8 cellular contexts compared by ENCODE assay signal in genomic region chr6:107819976-107820551, GRCh38. TPM values are rescaled to one million over a fixed set of nuclear protein-coding genes. Genes with fewer than 3 reads are reported as not detected.
A peak's percentile ranks its signal among the peaks of the same experiment; 100 is the strongest.
DNase-seq lines count a peak whose midpoint lies in the region; ATAC-seq and TF ChIP-seq lines count a peak whose summit lies in the region.

No MANE protein-coding gene starts in this region.

- H3K4me3 Mint-ChIP-seq in CD14-positive monocyte (peak overlapping the region; percentile 27 to 65), nephron (peak overlapping the region; percentile 15 to 51 (median 33))

- H3K4me1 Mint-ChIP-seq in CD14-positive monocyte: peaks cover 42% of the 10 kb centered on the region
- H3K4me1 Mint-ChIP-seq in nephron: peaks cover 55% of the 10 kb centered on the region

- peaks cover 0 to 3% (median 0%) of the 10 kb centered on the region in 7 donors for H3K9me3 Mint-ChIP-seq in CD14-positive monocyte
- no peaks in the 10 kb centered on the region for H3K9me3 Mint-ChIP-seq in nephron

- H3K4me1 ChIP-seq in RWPE2 (ENCODE audit: insufficient read depth, poor library complexity, severe bottlenecking): peaks cover 28% of the 10 kb centered on the region
- H3K4me1 ChIP-seq in duodenal mucosa (ENCODE audit: control insufficient read depth in 1 of 2, insufficient read depth in 2 of 2, low read length in 2 of 2): peaks cover 29 to 36% of the 10 kb centered on the region in 2 donors

- H3K27ac ChIP-seq in RWPE2 (ENCODE audit: poor library complexity, severe bottlenecking): peak overlapping the region; percentile 7
- no peak overlapping the region for H3K27ac ChIP-seq in duodenal mucosa (ENCODE audit: low read depth, low read length)

- H3K27me3 Mint-ChIP-seq in CD14-positive monocyte (ENCODE audit: low read depth in 3 of 3): peaks cover 32 to 47% (median 46%) of the 10 kb centered on the region in 3 donors
- H3K27me3 Mint-ChIP-seq in nephron (ENCODE audit: low read depth): peaks cover 16% of the 10 kb centered on the region

- H3K27me3 ChIP-seq in RWPE2 (ENCODE audit: insufficient read depth, poor library complexity, severe bottlenecking) (no peaks in the 10 kb centered on the region), duodenal mucosa (ENCODE audit: control insufficient read depth in 1 of 2, insufficient read depth in 2 of 2, low read length in 2 of 2) (peaks cover 0 to 3% of the 10 kb centered on the region in 2 donors)

- H3K27ac Mint-ChIP-seq in CD14-positive monocyte: peak overlapping the region in 1 of 7 donors; percentile 13
- H3K27ac Mint-ChIP-seq in nephron: peak overlapping the region; percentile 12 to 77 (median 71)

- H3K4me3 ChIP-seq in RWPE2 (ENCODE audit: severe bottlenecking) (no peak overlapping the region), duodenal mucosa (ENCODE audit: low read depth in 1 of 2, low read length in 2 of 2) (peak overlapping the region; percentile 37 to 60)

- DNase-seq in CD14-positive monocyte (ENCODE audit: low spot score) (no peak), RWPE2 (ENCODE audit: low spot score) (no peak), CD1c-positive myeloid dendritic cell (ENCODE audit: extremely low spot score) (no peak), GM20000 (ENCODE audit: low spot score) (no peak)

- H3K36me3 ChIP-seq in RWPE2 (ENCODE audit: low read depth) (no peaks in the 10 kb centered on the region), duodenal mucosa (ENCODE audit: control insufficient read depth in 1 of 2, insufficient read depth in 2 of 2, low read length in 2 of 2) (no peaks in the 10 kb centered on the region)

- H3K9me3 ChIP-seq in RWPE2 (ENCODE audit: severe bottlenecking): no peaks in the 10 kb centered on the region
- H3K9me3 ChIP-seq in duodenal mucosa (ENCODE audit: control insufficient read depth in 1 of 2, low read length in 2 of 2): no peaks in the 10 kb centered on the region

- ATAC-seq in RWPE2 (ENCODE audit: low read depth) (peak; percentile 88), HG02870 (IDR thresholded peaks at IDR 0.05; ENCODE audit: unreplicated experiment) (no peak), GM21447 (IDR thresholded peaks at IDR 0.05; ENCODE audit: unreplicated experiment) (no peak)

- TF ChIP-seq CTCF in CD14-positive monocyte (IDR thresholded peaks at IDR 0.05) (no peak), RWPE2 (IDR thresholded peaks at IDR 0.05; ENCODE audit: poor library complexity, severe bottlenecking) (no peak), nephron (IDR thresholded peaks at IDR 0.05; ENCODE audit: unreplicated experiment in 3 of 3) (no peak), GM20000 (IDR thresholded peaks at IDR 0.05; ENCODE audit: extremely low read depth, missing control alignments) (no peak)

- H3K36me3 Mint-ChIP-seq in CD14-positive monocyte (no peaks in the 10 kb centered on the region), nephron (ENCODE audit: low read depth) (no peaks in the 10 kb centered on the region)

- H3K9ac ChIP-seq in duodenal mucosa (ENCODE audit: low read depth in 1 of 2, low read length in 2 of 2): peak overlapping the region in 1 of 2 donors; percentile 2

- intact Hi-C loops in CD14-positive monocyte (cut with micrococcal nuclease): no loop called here

RNA-seq across cellular contexts. Expression of gene SCML4, which starts 4.0 kb away (rescaled TPM):
- under 1 TPM in 1 of 2 donors, not detected in 1; 0.22 TPM for polyA plus RNA-seq in CD14-positive monocyte
